ENCODE assay signal across 19 cellular contexts in genomic region chr4:130053723-130054122, GRCh38.
DNase-seq lines count a peak whose midpoint lies in the region; ATAC-seq and TF ChIP-seq lines count a peak whose summit lies in the region.
"Had no signal": no experiment of that assay in that cellular context is flagged by ENCODE, and none has a peak within 500 bp of the region (broad histone marks: within the 10 kb centered on the region; RNA-seq: fewer than 3 reads in every experiment).

No MANE protein-coding gene starts in this region.

- peak; percentile 6 for DNase-seq in COLO829 (ENCODE audit: low spot score)
- peak; percentile 29 for DNase-seq in DND-41
- DNase-seq in NCI-H69 (lab: John Stamatoyannopoulos, UW) = peak; percentile 73
- DNase-seq in left kidney (ENCODE audit: low read depth, low spot score) = peak; percentile 11
- no peak for DNase-seq in GF-D8 (lab: John Stamatoyannopoulos, UW)
- DNase-seq: Calu3; CD4-positive, alpha-beta memory T cell; DMS79; GOT3; NCI-H1092; NCI-H1436; NCI-H1930; NCI-H2227 treated with DMSO at 0.1 percent for 48 hours; PC-3; SHP77 had no signal

- peak overlapping the region; percentile 42 for H2AFZ ChIP-seq in DND-41 (ENCODE audit: low read depth, low read length)

- peaks cover 9% of the 10 kb centered on the region for H3K9me3 ChIP-seq in DND-41 (ENCODE audit: insufficient read depth, low read length, severe bottlenecking)

- 0 out of 2 replicates have a peak overlapping the region, but pooled peaks have one; percentile 14 for H3K9ac ChIP-seq in DND-41 (ENCODE audit: low read depth, low read length)
- H3K9ac ChIP-seq: BLaER1 treated with 17β-estradiol and CSF1 and Interleukin-3, amounts not matched to agents 10 nM and 100 nM had no signal

- ATAC-seq in DND-41 (ENCODE audit: insufficient read depth, low read depth) = peak; percentile 92
- no peak for ATAC-seq in GM18505 (IDR thresholded peaks at IDR 0.05; ENCODE audit: unreplicated experiment)
- ATAC-seq in HG03175 (IDR thresholded peaks at IDR 0.05; ENCODE audit: unreplicated experiment) = no peak
- ATAC-seq: GM12878, PC-3 had no signal

- peaks cover 16% of the 10 kb centered on the region for H3K4me1 ChIP-seq in DND-41 (ENCODE audit: insufficient read depth, low read length)
- H3K4me1 ChIP-seq: BLaER1 treated with 17β-estradiol and CSF1 and Interleukin-3, amounts not matched to agents 10 nM and 100 nM had no signal

- TF ChIP-seq CTCF in DND-41 (IDR thresholded peaks at IDR 0.05; ENCODE audit: borderline replicate concordance, extremely low read depth, low read length, poor library complexity, severe bottlenecking) = no peak

- H3K36me3 ChIP-seq in DND-41 (ENCODE audit: insufficient read depth, low read length) = no peaks in the 10 kb centered on the region
- H3K36me3 ChIP-seq: BLaER1 treated with 17β-estradiol and CSF1 and Interleukin-3, amounts not matched to agents 10 nM and 100 nM had no signal

- peak overlapping the region; percentile 48 for H3K27ac ChIP-seq in DND-41 (ENCODE audit: low read length)
- H3K27ac ChIP-seq: BLaER1 treated with 17β-estradiol and CSF1 and Interleukin-3, amounts not matched to agents 10 nM and 100 nM had no signal

- H4K20me1 ChIP-seq in DND-41 (ENCODE audit: insufficient read depth, low read length) = no peaks in the 10 kb centered on the region
- H4K20me1 ChIP-seq: BLaER1 treated with 17β-estradiol and CSF1 and Interleukin-3, amounts not matched to agents 10 nM and 100 nM had no signal

- no peak for TF ChIP-seq POLR2A in GM18505 (IDR thresholded peaks at IDR 0.05; ENCODE audit: borderline replicate concordance, extremely low read depth, insufficient read depth, insufficient read length)

- no peaks in the 10 kb centered on the region for H3K79me2 ChIP-seq in DND-41 (ENCODE audit: insufficient read depth, low read length)

- H3K4me3 ChIP-seq in DND-41 (ENCODE audit: low read depth in 1 of 2, low read length in 2 of 2) = no peak overlapping the region
- H3K4me3 ChIP-seq: BLaER1 treated with 17β-estradiol and CSF1 and Interleukin-3, amounts not matched to agents 10 nM and 100 nM; GM12878 had no signal

- peak overlapping the region; percentile 0; the same call in 1 of the 2 replicates for H3K4me2 ChIP-seq in DND-41 (ENCODE audit: insufficient read depth, low read length)
- H3K4me2 ChIP-seq: BLaER1 treated with 17β-estradiol and CSF1 and Interleukin-3, amounts not matched to agents 10 nM and 100 nM had no signal

- no peaks in the 10 kb centered on the region for H3K27me3 ChIP-seq in DND-41 (ENCODE audit: insufficient read depth, low read length, poor library complexity)
- H3K27me3 ChIP-seq: BLaER1 treated with 17β-estradiol and CSF1 and Interleukin-3, amounts not matched to agents 10 nM and 100 nM had no signal
